8 cellular contexts compared by ENCODE assay signal in genomic region chr1:53945433-53946251, GRCh38. TPM values are rescaled to one million over a fixed set of nuclear protein-coding genes. Genes with fewer than 3 reads are reported as not detected.
DNase-seq lines count a peak whose midpoint lies in the region; ATAC-seq and TF ChIP-seq lines count a peak whose summit lies in the region.

Gene IFT25, minus strand, starts transcription at chr1:53945699. Its CDS starts 5,617 bp downstream, at chr1:53940082.

- H4K20me1 ChIP-seq in DND-41 (ENCODE audit: insufficient read depth, low read length), result peaks cover 18% of the 10 kb centered on the region

- H3K4me3 Mint-ChIP-seq in naive B cell, result peak within 1 kb of the TSS; percentile 92 to 98 (median 96)
- H3K4me3 Mint-ChIP-seq in stimulated activated effector memory CD8-positive, alpha-beta T cell treated with anti-CD3 and anti-CD28 coated beads, Interleukin-12 subunit alpha, Interleukin-12 subunit beta, amount 100 ng/mL, for 72 hours, result peak within 1 kb of the TSS; percentile 98

- peak; percentile 83 for ATAC-seq in DND-41 (ENCODE audit: insufficient read depth, low read depth)
- peak; percentile 75 for ATAC-seq in GM21825 (IDR thresholded peaks at IDR 0.05; ENCODE audit: unreplicated experiment)
- ATAC-seq in naive B cell (ENCODE audit: low read depth in 2 of 2), result peak; percentile 72 to 75
- peak; percentile 82 for ATAC-seq in stimulated activated effector memory CD8-positive, alpha-beta T cell treated with anti-CD3 and anti-CD28 coated beads, Interleukin-12 subunit alpha, Interleukin-12 subunit beta, amount 100 ng/mL, for 72 hours

- H3K4me3 ChIP-seq in DND-41 (ENCODE audit: low read depth in 1 of 2, low read length in 2 of 2) (peak within 1 kb of the TSS; percentile 60 to 73), Peyer's patch (peak within 1 kb of the TSS; percentile 76 to 94 (median 82)), esophagus squamous epithelium (peak within 1 kb of the TSS; percentile 79 to 96 (median 84))

- 0 to 1% methylated on average over 3 to 20 of the region's 90 CpGs for WGBS in esophagus squamous epithelium, 2 donors

- peak within 1 kb of the TSS; percentile 98 for H3K4me2 ChIP-seq in DND-41 (ENCODE audit: insufficient read depth, low read length)

- peaks cover 88% of the 10 kb centered on the region for H3K79me2 ChIP-seq in DND-41 (ENCODE audit: insufficient read depth, low read length)

- peak within 1 kb of the TSS; percentile 77 for H3K9ac ChIP-seq in DND-41 (ENCODE audit: low read depth, low read length)

- H3K27ac ChIP-seq in DND-41 (ENCODE audit: low read length) (peak within 1 kb of the TSS; percentile 77), KOPT-K1 (ENCODE audit: low read depth, low read length, poor library complexity, severe bottlenecking) (peak within 1 kb of the TSS; percentile 81), Peyer's patch (peak within 1 kb of the TSS; percentile 85 to 97 (median 88)), esophagus squamous epithelium (peak within 1 kb of the TSS; percentile 91 to 96 (median 94))

- H3K4me1 ChIP-seq in DND-41 (ENCODE audit: insufficient read depth, low read length), result peaks cover 68% of the 10 kb centered on the region
- H3K4me1 ChIP-seq in Peyer's patch, result peaks cover 4 to 22% (median 5%) of the 10 kb centered on the region in 4 donors
- peaks cover 14 to 53% (median 21%) of the 10 kb centered on the region in 3 donors for H3K4me1 ChIP-seq in esophagus squamous epithelium

- peak within 1 kb of the TSS; percentile 75 for H2AFZ ChIP-seq in DND-41 (ENCODE audit: low read depth, low read length)

- H3K9me3 ChIP-seq in DND-41 (ENCODE audit: insufficient read depth, low read length, severe bottlenecking) (no peaks in the 10 kb centered on the region), KOPT-K1 (ENCODE audit: insufficient read depth, low read length, poor library complexity, severe bottlenecking) (no peaks in the 10 kb centered on the region), Peyer's patch (no peaks in the 10 kb centered on the region), esophagus squamous epithelium (no peaks in the 10 kb centered on the region)

- H3K36me3 Mint-ChIP-seq in naive B cell, result no peaks in the 10 kb centered on the region
- peaks cover 43% of the 10 kb centered on the region for H3K36me3 Mint-ChIP-seq in stimulated activated effector memory CD8-positive, alpha-beta T cell treated with anti-CD3 and anti-CD28 coated beads, Interleukin-12 subunit alpha, Interleukin-12 subunit beta, amount 100 ng/mL, for 72 hours

- no peaks in the 10 kb centered on the region for H3K27me3 Mint-ChIP-seq in naive B cell

- peak within 1 kb of the TSS; percentile 91 to 98 (median 96) for H3K27ac Mint-ChIP-seq in naive B cell
- peak within 1 kb of the TSS; percentile 96 for H3K27ac Mint-ChIP-seq in stimulated activated effector memory CD8-positive, alpha-beta T cell treated with anti-CD3 and anti-CD28 coated beads, Interleukin-12 subunit alpha, Interleukin-12 subunit beta, amount 100 ng/mL, for 72 hours

- no peaks in the 10 kb centered on the region for H3K27me3 ChIP-seq in DND-41 (ENCODE audit: insufficient read depth, low read length, poor library complexity)
- H3K27me3 ChIP-seq in Peyer's patch, result no peaks in the 10 kb centered on the region
- H3K27me3 ChIP-seq in esophagus squamous epithelium, result no peaks in the 10 kb centered on the region

- intact Hi-C loops in esophagus squamous epithelium (cut with DNase I), result loop anchor here (5.0 kb wide), 1 partner anchor 68 kb away; no protein-coding TSS in a partner anchor

- TF ChIP-seq CTCF in DND-41 (IDR thresholded peaks at IDR 0.05; ENCODE audit: borderline replicate concordance, extremely low read depth, low read length, poor library complexity, severe bottlenecking) (no peak), Peyer's patch (IDR thresholded peaks at IDR 0.05) (peak in 1 of 6 experiments; percentile 23), esophagus squamous epithelium (IDR thresholded peaks at IDR 0.05) (peak in 1 of 6 experiments; percentile 15)

- H3K4me1 Mint-ChIP-seq in naive B cell, result peaks cover 31 to 40% (median 31%) of the 10 kb centered on the region in 3 donors
- H3K4me1 Mint-ChIP-seq in stimulated activated effector memory CD8-positive, alpha-beta T cell treated with anti-CD3 and anti-CD28 coated beads, Interleukin-12 subunit alpha, Interleukin-12 subunit beta, amount 100 ng/mL, for 72 hours, result peaks cover 55% of the 10 kb centered on the region

- DNase-seq in DND-41 (peak; percentile 97), Peyer's patch (peak; percentile 98 to 100 (median 99)), activated T-helper 1 cell treated with Interleukin-2 at 50 U/mL for 16 hours (ENCODE audit: low read depth) (peak; percentile 98), esophagus squamous epithelium (lab: John Stamatoyannopoulos, UW) (peak; percentile 87), naive B cell (peak; percentile 98)
- peak; percentile 100 for DNase-seq in stimulated activated effector memory CD8-positive, alpha-beta T cell treated with anti-CD3 and anti-CD28 coated beads, Interleukin-12 subunit alpha, Interleukin-12 subunit beta, amount 100 ng/mL, for 72 hours (ENCODE audit: low spot score in 2 of 2)

- no peaks in the 10 kb centered on the region for H3K9me3 Mint-ChIP-seq in naive B cell
- H3K9me3 Mint-ChIP-seq in stimulated activated effector memory CD8-positive, alpha-beta T cell treated with anti-CD3 and anti-CD28 coated beads, Interleukin-12 subunit alpha, Interleukin-12 subunit beta, amount 100 ng/mL, for 72 hours, result no peaks in the 10 kb centered on the region

- H3K36me3 ChIP-seq in DND-41 (ENCODE audit: insufficient read depth, low read length), result peaks cover 6% of the 10 kb centered on the region
- peaks cover 14% of the 10 kb centered on the region; the same call in 1 of the 2 replicates for H3K36me3 ChIP-seq in KOPT-K1 (ENCODE audit: insufficient read depth, low read length)
- H3K36me3 ChIP-seq in Peyer's patch, result no peaks in the 10 kb centered on the region
- no peaks in the 10 kb centered on the region for H3K36me3 ChIP-seq in esophagus squamous epithelium

- peak; percentile 63 to 71 for TF ChIP-seq POLR2A in Peyer's patch (IDR thresholded peaks at IDR 0.05)
- TF ChIP-seq POLR2A in esophagus squamous epithelium (IDR thresholded peaks at IDR 0.05), result peak in 2 of 4 donors; percentile 77 to 82

RNA-seq across cellular contexts. Expression of gene IFT25, which starts in this region (rescaled TPM):
- total RNA-seq in Peyer's patch (10 to 100 TPM; 13.8 to 42.9 (median 27.1) TPM), esophagus squamous epithelium (10 to 100 TPM; 11.7 to 24.6 (median 17.1) TPM)
- 10 to 100 TPM; 41.5 to 66.8 (median 51.5) TPM for polyA plus RNA-seq in naive B cell (ENCODE audit: low read depth in 6 of 6)

Comparison
In these comparisons a context has a peak if more than half of its experiments do, and no peak if none do; other contexts are left out.
1. Peak in every context shown above with its lines: DNase-seq, ATAC-seq, H3K4me3 ChIP-seq and H3K27ac ChIP-seq.